In the genomic region with DNA sequence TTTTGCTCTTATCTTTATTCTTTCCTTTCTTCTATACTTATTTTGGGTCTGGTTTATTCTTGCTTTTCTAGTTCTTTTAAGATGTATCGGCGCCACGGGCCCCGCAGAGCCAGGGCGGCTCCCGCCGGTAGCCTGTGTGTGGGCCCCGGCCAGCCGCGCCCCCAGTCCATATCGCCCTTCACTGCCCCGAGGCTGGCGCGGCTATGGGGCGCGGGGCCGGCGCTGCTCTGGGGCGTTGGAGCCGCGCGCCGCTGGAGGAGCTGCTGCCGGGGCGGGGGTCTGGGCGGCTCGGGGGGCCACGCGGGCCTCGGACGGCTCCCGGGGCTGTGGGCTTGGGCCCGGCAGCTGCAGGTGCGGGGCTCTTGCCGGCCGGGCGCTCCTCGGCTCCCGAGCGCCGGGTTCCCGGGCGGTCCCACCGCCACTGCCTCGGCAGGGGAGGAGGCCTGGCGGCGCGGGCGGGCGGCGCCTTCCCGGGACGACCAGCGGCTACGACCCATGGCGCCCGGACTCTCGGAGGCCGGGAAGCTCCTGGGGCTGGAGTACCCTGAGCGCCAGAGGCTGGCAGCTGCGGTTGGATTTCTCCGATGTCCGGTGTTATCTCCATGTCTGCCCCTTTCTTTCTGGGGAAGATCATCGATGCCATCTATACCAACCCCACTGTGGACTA, we compare ENCODE assay signal across 9 cellular contexts. TPM values are rescaled to one million over a fixed set of nuclear protein-coding genes. Genes with fewer than 3 reads are reported as not detected.
"Had no signal": no experiment of that assay in that cellular context is flagged by ENCODE, and none has a peak within 500 bp of the region (broad histone marks: within the 10 kb centered on the region; RNA-seq: fewer than 3 reads in every experiment).

No MANE protein-coding gene starts in this region.

RNA-seq across cellular contexts. Expression of a gene that starts 24.4 kb away (rescaled TPM):
- total RNA-seq: HepG2, HT1080, MCF 10A, OCI-LY7, PC-3, Right ventricle myocardium inferior had no signal
- polyA plus RNA-seq: HepG2, IgD-negative memory B cell had no signal

RNA-seq across cellular contexts. Expression of a gene that starts 45.0 kb away (rescaled TPM):
- total RNA-seq: HepG2, HT1080, LHCN-M2, MCF 10A, OCI-LY7, PC-3, Right ventricle myocardium inferior, SJSA1 had no signal
- polyA plus RNA-seq: HepG2, IgD-negative memory B cell had no signal
